8 cellular contexts compared by ENCODE assay signal in the genomic region with DNA sequence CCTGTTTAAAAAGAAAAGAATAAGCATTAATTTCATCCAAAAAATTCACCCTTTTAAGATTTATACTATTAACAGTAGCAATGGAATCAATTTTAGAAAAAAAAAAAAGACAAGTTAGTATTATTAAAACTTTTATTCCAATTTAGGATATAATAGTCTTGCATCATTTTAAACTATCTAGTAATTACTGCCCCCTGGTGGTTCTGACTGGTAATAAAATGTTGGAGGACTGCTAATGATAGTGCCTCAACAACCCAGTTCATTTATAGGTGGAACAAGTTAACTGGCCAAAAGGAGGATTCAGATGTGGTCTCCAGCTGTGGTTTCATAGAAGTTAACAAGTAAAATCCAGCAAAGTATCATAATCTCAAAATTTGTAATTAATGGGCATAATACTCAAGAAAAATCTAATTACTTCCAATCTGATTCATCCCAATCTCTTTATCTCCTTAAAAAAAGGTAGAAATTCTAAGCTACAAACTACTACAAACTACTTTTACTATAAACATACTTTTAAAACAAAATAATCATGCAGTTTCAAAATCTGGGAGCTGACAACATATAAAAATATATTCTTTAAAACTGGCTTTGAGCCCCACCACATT. TPM values are rescaled to one million over a fixed set of nuclear protein-coding genes. Genes with fewer than 3 reads are reported as not detected.
A peak's percentile ranks its signal among the peaks of the same experiment; 100 is the strongest.
DNase-seq lines count a peak whose midpoint lies in the region; ATAC-seq and TF ChIP-seq lines count a peak whose summit lies in the region.

No MANE protein-coding gene starts in this region.

- TF ChIP-seq CTCF in GM12865 (IDR thresholded peaks at IDR 0.05; ENCODE audit: insufficient read depth, low read depth, low read length, missing control alignments) (peak; percentile 50), type B pancreatic cell (conservative IDR thresholded peaks at IDR 0.05) (peak; percentile 90)

- POLR2A ChIA-PET in T-cell (lab: Charles Lee): no interaction called here

- H3K9me3 Mint-ChIP-seq in T-cell: no peaks in the 10 kb centered on the region
- H3K9me3 Mint-ChIP-seq in type B pancreatic cell: no peaks in the 10 kb centered on the region

- H3K36me3 Mint-ChIP-seq in T-cell (peaks cover 36% of the 10 kb centered on the region), type B pancreatic cell (peaks cover 9% of the 10 kb centered on the region)

- H3K4me1 Mint-ChIP-seq in T-cell (peaks cover 0 to 2% (median 0%) of the 10 kb centered on the region in 3 donors), type B pancreatic cell (ENCODE audit: unreplicated experiment) (no peaks in the 10 kb centered on the region)

- CTCF ChIA-PET in T-cell (lab: Charles Lee): interaction anchor here (0.6 to 1.7 kb wide), 17 partner anchors 9 to 310 kb away, joined by 3 to 12 read pairs (median 3); a partner anchor contains a TSS

- peak; percentile 45 for DNase-seq in AG08395 (ENCODE audit: low spot score)
- peak; percentile 73 for DNase-seq in GM12865 (ENCODE audit: low read depth)
- peak; percentile 73 for DNase-seq in NCI-H1105 (lab: John Stamatoyannopoulos, UW)
- peak in 21 of 34 experiments; percentile 1 to 55 (median 25) for DNase-seq in T-cell
- DNase-seq in dedifferentiated amniotic fluid mesenchymal stem cell (ENCODE audit: extremely low spot score): peak; percentile 71
- DNase-seq in lung microvascular endothelial cell (ENCODE audit: low read depth in 2 of 2): peak; percentile 67 to 74
- no peak for DNase-seq in type B pancreatic cell (ENCODE audit: extremely low spot score, unreplicated experiment)

- no peak overlapping the region for H3K4me3 ChIP-seq in GM12865 (ENCODE audit: low read depth, low read length)

- H3K27ac Mint-ChIP-seq in T-cell (no peak overlapping the region), type B pancreatic cell (no peak overlapping the region)

- H3K4me3 Mint-ChIP-seq in T-cell (no peak overlapping the region), type B pancreatic cell (no peak overlapping the region)

- H3K27me3 Mint-ChIP-seq in T-cell (no peaks in the 10 kb centered on the region), type B pancreatic cell (no peaks in the 10 kb centered on the region)

- ATAC-seq in HG02642 (IDR thresholded peaks at IDR 0.05; ENCODE audit: poor library complexity, unreplicated experiment): peak; percentile 83
- peak in 3 of 4 experiments; percentile 64 to 70 (median 68) for ATAC-seq in T-cell (replicated peaks in 1 of 4)

RNA-seq across cellular contexts. Expression of a gene that starts 30.7 kb away (rescaled TPM):
- total RNA-seq in T-cell (1 to 10 TPM in 2 of 5 donors, under 1 TPM in 3; 0.56 to 1.3 (median 0.79) TPM), lung microvascular endothelial cell (0.20 and 0.22 TPM in 2 replicates), type B pancreatic cell (ENCODE audit: low replicate concordance) (0.48 and 1.2 TPM in 2 replicates)

RNA-seq across cellular contexts. Expression of a gene that starts 50.2 kb away (rescaled TPM):
- total RNA-seq in T-cell (10 to 100 TPM; 40.2 to 46.7 (median 40.8) TPM), lung microvascular endothelial cell (42.9 and 48.2 TPM in 2 replicates), type B pancreatic cell (ENCODE audit: low replicate concordance) (43.3 and 58.9 TPM in 2 replicates)

RNA-seq across cellular contexts. Expression of a gene that starts 51.0 kb away (rescaled TPM):
- 1 to 10 TPM; 2.8 to 4.1 (median 3.0) TPM for total RNA-seq in T-cell
- 0.65 and 1.2 TPM in 2 replicates for total RNA-seq in lung microvascular endothelial cell
- total RNA-seq in type B pancreatic cell (ENCODE audit: low replicate concordance): 27.2 and 33.8 TPM in 2 replicates
